Comparison of ENCODE assay signal across 9 cellular contexts in genomic region chr5:107381189-107381856, GRCh38.
DNase-seq lines count a peak whose midpoint lies in the region; ATAC-seq, FAIRE-seq and TF ChIP-seq lines count a peak whose summit lies in the region.
"Had no signal": no experiment of that assay in that cellular context is flagged by ENCODE, and none has a peak within 500 bp of the region (broad histone marks: within the 10 kb centered on the region; RNA-seq: fewer than 3 reads in every experiment).

No MANE protein-coding gene starts in this region.

- in situ Hi-C loops in Panc1 (cut with HindIII; ENCODE audit: low pct_unique_long_range_greater_than_20kb, low sequenced_read_pairs), result no loop called here

- intact Hi-C loops in left ventricle myocardium superior (cut with micrococcal nuclease), result no loop called here
- intact Hi-C loops in left ventricle myocardium inferior (cut with micrococcal nuclease), result no loop called here
- intact Hi-C loops in Panc1 (cut with micrococcal nuclease; ENCODE audit: unreplicated experiment), result no loop called here

- TF ChIP-seq CTCF in left ventricle myocardium inferior (IDR thresholded peaks at IDR 0.05; ENCODE audit: borderline replicate concordance), result no peak
- TF ChIP-seq CTCF in Panc1 (IDR thresholded peaks at IDR 0.05), result no peak
- TF ChIP-seq CTCF in GM20000 (IDR thresholded peaks at IDR 0.05; ENCODE audit: extremely low read depth, missing control alignments), result no peak

- H3K27ac ChIP-seq in left ventricle myocardium inferior (replicated peaks) (no peak overlapping the region), Panc1 (ENCODE audit: low read length) (peak overlapping the region; percentile 25; the same call in 1 of the 2 replicates)

- CTCF ChIA-PET in Panc1 (lab: Charles Lee), result no interaction called here

- H3K4me3 ChIP-seq in left ventricle myocardium inferior, result no peak overlapping the region
- no peak overlapping the region for H3K4me3 ChIP-seq in Panc1 (ENCODE audit: low read depth in 2 of 2, low read length in 2 of 2)
- no peak overlapping the region for H3K4me3 ChIP-seq in H7 (ENCODE audit: insufficient read depth, low read depth, low read length)

- ATAC-seq in left ventricle myocardium superior (peak; percentile 42), Panc1 (peak; percentile 90), esophagus mucosa (peak; percentile 88), HG02588 (IDR thresholded peaks at IDR 0.05; ENCODE audit: unreplicated experiment) (no peak)

- DNase-seq in left ventricle myocardium superior, result no peak
- no peak for DNase-seq in left ventricle myocardium inferior
- peak; percentile 63 for DNase-seq in Panc1 (ENCODE audit: low read depth, low spot score)
- peak; percentile 83 for DNase-seq in urothelium cell line (ENCODE audit: low spot score)
- DNase-seq in H7, result no peak
- DNase-seq in GM20000 (ENCODE audit: low spot score), result no peak
- DNase-seq: activated CD4-positive, alpha-beta T cell treated with anti-CD3 and anti-CD28 coated beads, Interleukin-2, amount 50 U/mL, for 1 hour had no signal

- peak; percentile 86 for FAIRE-seq in urothelium cell line (lab: Jason Lieb, UNC)

- POLR2A ChIA-PET in Panc1 (lab: Charles Lee), result interaction anchor here (0.5 kb wide), 2 partner anchors 42 to 209 kb away, joined by 3 to 4 read pairs; no protein-coding TSS in a partner anchor

- no peaks in the 10 kb centered on the region for H3K27me3 ChIP-seq in left ventricle myocardium inferior (ENCODE audit: low read depth)
- no peaks in the 10 kb centered on the region for H3K27me3 ChIP-seq in Panc1 (ENCODE audit: control insufficient read depth, insufficient read depth, low read length)
- H3K27me3 ChIP-seq in H7 (ENCODE audit: control insufficient read depth, insufficient read depth, low read length), result no peaks in the 10 kb centered on the region

- H3K9me3 ChIP-seq in left ventricle myocardium inferior (replicated peaks) (no peaks in the 10 kb centered on the region), Panc1 (ENCODE audit: control insufficient read depth, insufficient read depth, low read depth, low read length) (no peaks in the 10 kb centered on the region)

- peaks cover 12% of the 10 kb centered on the region for H3K4me1 ChIP-seq in left ventricle myocardium inferior
- peaks cover 11% of the 10 kb centered on the region for H3K4me1 ChIP-seq in Panc1 (ENCODE audit: control insufficient read depth, insufficient read depth, low read length)

- no TSS peak for BruUV-seq in Panc1 (replicated peaks; lab: Mats Ljungman, UMichigan)

- H3K36me3 ChIP-seq in left ventricle myocardium inferior (no peaks in the 10 kb centered on the region), Panc1 (ENCODE audit: control insufficient read depth, insufficient read depth, low read length) (no peaks in the 10 kb centered on the region), H7 (replicated peaks; ENCODE audit: control insufficient read depth, insufficient read depth, low read length) (no peaks in the 10 kb centered on the region)

Comparison
In these comparisons a context has a peak if more than half of its experiments do, and no peak if none do; other contexts are left out.
1. DNase-seq: peak in Panc1 (single experiment) and urothelium cell line (single experiment); none in left ventricle myocardium superior (single experiment), left ventricle myocardium inferior (single experiment), H7 (single experiment) and GM20000 (single experiment).